Comparison of ENCODE assay signal across 10 cellular contexts in genomic region chr16:58022601-58023371, GRCh38. TPM values are rescaled to one million over a fixed set of nuclear protein-coding genes. Genes with fewer than 3 reads are reported as not detected.
DNase-seq lines count a peak whose midpoint lies in the region; ATAC-seq, FAIRE-seq and TF ChIP-seq lines count a peak whose summit lies in the region.
"Had no signal": no experiment of that assay in that cellular context is flagged by ENCODE, and none has a peak within 500 bp of the region (broad histone marks: within the 10 kb centered on the region; RNA-seq: fewer than 3 reads in every experiment).

No MANE protein-coding gene starts in this region.

- H3K4me3 Mint-ChIP-seq in activated CD4-positive, alpha-beta memory T cell treated with anti-CD3 and anti-CD28 coated beads, Interleukin-2, amount 10 ng/mL, durations not matched to agents 7 days and 5 days = no peak overlapping the region
- H3K4me3 Mint-ChIP-seq: T-helper 1 cell treated with Interleukin-12 subunit alpha and Interleukin-12 subunit beta and Interleukin-4 antibody, amounts not matched to agents 30 μg/mL and 1 μg/mL, for 36 hours had no signal

- no peaks in the 10 kb centered on the region for H3K9me3 ChIP-seq in lower lobe of right lung

- DNase-seq in AG04449 (ENCODE audit: low read depth, low spot score) (peak; percentile 33), NCI-H1105 treated with DMSO at 0.1 percent for 48 hours (lab: John Stamatoyannopoulos, UW) (peak; percentile 78), bronchial epithelial cell (ENCODE audit: low read depth) (peak; percentile 67), lower lobe of right lung (peak; percentile 87)
- no peak for DNase-seq in activated CD4-positive, alpha-beta T cell treated with anti-CD3 and anti-CD28 coated beads, Interleukin-2, amount 50 U/mL, for 1 hour
- no peak for DNase-seq in NK-92 treated with Interleukin-12 subunit alpha and Interleukin-12 subunit beta, amount 100 ng/mL, for 24 hours (lab: John Stamatoyannopoulos, UW)
- no peak for DNase-seq in activated CD4-positive, alpha-beta memory T cell treated with anti-CD3 and anti-CD28 coated beads, Interleukin-2, amount 10 ng/mL, durations not matched to agents 7 days and 5 days

- H3K27me3 ChIP-seq in bronchial epithelial cell (ENCODE audit: control insufficient read depth, insufficient read depth, low read length) (no peaks in the 10 kb centered on the region), lower lobe of right lung (ENCODE audit: low read depth) (no peaks in the 10 kb centered on the region)

- peaks cover 9% of the 10 kb centered on the region for H3K27me3 Mint-ChIP-seq in activated CD4-positive, alpha-beta memory T cell treated with anti-CD3 and anti-CD28 coated beads, Interleukin-2, amount 10 ng/mL, durations not matched to agents 7 days and 5 days

- CTCF ChIA-PET in AG04449 (lab: Yijun Ruan, JAX) = interaction anchor here (0.8 to 5.6 kb wide), 8 partner anchors 9 to 104 kb away, joined by 3 to 23 read pairs (median 10); no protein-coding TSS in a partner anchor
- CTCF ChIA-PET in activated CD4-positive, alpha-beta memory T cell treated with anti-CD3 and anti-CD28 coated beads, Interleukin-2, amount 10 ng/mL, durations not matched to agents 7 days and 5 days (lab: Charles Lee) = interaction anchor here (1.6 to 2.6 kb wide), 4 partner anchors 9 to 107 kb away, joined by 4 to 7 read pairs (median 6); partner anchors contain the start of gene CFAP20

- ATAC-seq in lower lobe of right lung = peak; percentile 27 to 30
- ATAC-seq in GM21737 (IDR thresholded peaks at IDR 0.05; ENCODE audit: unreplicated experiment) = no peak

- H3K4me1 ChIP-seq in lower lobe of right lung = peaks cover 61% of the 10 kb centered on the region

- TF ChIP-seq CTCF in AG04449 (IDR thresholded peaks at IDR 0.05; ENCODE audit: insufficient read depth, low read length, missing control alignments) (no peak), bronchial epithelial cell (IDR thresholded peaks at IDR 0.05; ENCODE audit: insufficient read depth, low read length, severe bottlenecking) (no peak), lower lobe of right lung (IDR thresholded peaks at IDR 0.05) (no peak)

- H3K27ac ChIP-seq in lower lobe of right lung = peak overlapping the region; percentile 87

- peaks cover 7% of the 10 kb centered on the region for H3K36me3 Mint-ChIP-seq in activated CD4-positive, alpha-beta memory T cell treated with anti-CD3 and anti-CD28 coated beads, Interleukin-2, amount 10 ng/mL, durations not matched to agents 7 days and 5 days (ENCODE audit: low read depth)

- no peak for FAIRE-seq in bronchial epithelial cell (lab: Jason Lieb, UNC)

- H3K9me3 Mint-ChIP-seq in activated CD4-positive, alpha-beta memory T cell treated with anti-CD3 and anti-CD28 coated beads, Interleukin-2, amount 10 ng/mL, durations not matched to agents 7 days and 5 days = no peaks in the 10 kb centered on the region
- H3K9me3 Mint-ChIP-seq: T-helper 1 cell treated with Interleukin-12 subunit alpha and Interleukin-12 subunit beta and Interleukin-4 antibody, amounts not matched to agents 30 μg/mL and 1 μg/mL, for 36 hours had no signal

- POLR2A ChIA-PET in AG04449 (lab: Yijun Ruan, JAX) = interaction anchor here (0.7 kb wide), 1 partner anchor 51 kb away, joined by 4 read pairs; no protein-coding TSS in a partner anchor
- POLR2A ChIA-PET in activated CD4-positive, alpha-beta memory T cell treated with anti-CD3 and anti-CD28 coated beads, Interleukin-2, amount 10 ng/mL, durations not matched to agents 7 days and 5 days (lab: Charles Lee) = interaction anchor here (0.7 to 1.8 kb wide), 3 partner anchors 8 to 106 kb away, joined by 3 to 9 read pairs (median 3); partner anchors contain the start of gene CFAP20

- H3K4me3 ChIP-seq in AG04449 (ENCODE audit: low read depth, low read length) = no peak overlapping the region; the same call in 1 of the 2 replicates
- H3K4me3 ChIP-seq in bronchial epithelial cell (ENCODE audit: low read depth, low read length) = no peak overlapping the region
- H3K4me3 ChIP-seq in lower lobe of right lung = no peak overlapping the region

- H3K36me3 ChIP-seq in bronchial epithelial cell (ENCODE audit: control insufficient read depth, insufficient read depth, low read length) (peaks cover 5% of the 10 kb centered on the region), lower lobe of right lung (peaks cover 19% of the 10 kb centered on the region)

- H3K4me1 Mint-ChIP-seq in activated CD4-positive, alpha-beta memory T cell treated with anti-CD3 and anti-CD28 coated beads, Interleukin-2, amount 10 ng/mL, durations not matched to agents 7 days and 5 days = peaks cover 20% of the 10 kb centered on the region

- intact Hi-C loops in lower lobe of right lung (cut with DNase I) = loop anchor here (10.0 kb wide), 1 partner anchor 102 kb away; the partner anchor contains the start of gene CFAP20

- H3K27ac Mint-ChIP-seq in activated CD4-positive, alpha-beta memory T cell treated with anti-CD3 and anti-CD28 coated beads, Interleukin-2, amount 10 ng/mL, durations not matched to agents 7 days and 5 days = no peak overlapping the region
- H3K27ac Mint-ChIP-seq: T-helper 1 cell treated with Interleukin-12 subunit alpha and Interleukin-12 subunit beta and Interleukin-4 antibody, amounts not matched to agents 30 μg/mL and 1 μg/mL, for 36 hours had no signal

RNA-seq across cellular contexts. Expression of gene MMP15, which starts 2.8 kb away (rescaled TPM):
- total RNA-seq in bronchial epithelial cell (7.9 and 8.4 TPM in 2 replicates), lower lobe of right lung (21.5 TPM)
- total RNA-seq in activated CD4-positive, alpha-beta memory T cell treated with anti-CD3 and anti-CD28 coated beads, Interleukin-2, amount 10 ng/mL, durations not matched to agents 7 days and 5 days = 1 to 10 TPM in 1 of 2 experiments, under 1 TPM in 1; 0.68 to 1.1 TPM

RNA-seq across cellular contexts. Expression of gene USB1, which starts 21.6 kb away (rescaled TPM):
- 25.5 and 29.5 TPM in 2 replicates for total RNA-seq in bronchial epithelial cell
- total RNA-seq in lower lobe of right lung = 39.9 TPM
- total RNA-seq in activated CD4-positive, alpha-beta memory T cell treated with anti-CD3 and anti-CD28 coated beads, Interleukin-2, amount 10 ng/mL, durations not matched to agents 7 days and 5 days = 10 to 100 TPM; 48.4 to 54.2 TPM

RNA-seq across cellular contexts. Expression of gene ZNF319, which starts 22.3 kb away (rescaled TPM):
- 2.4 and 3.8 TPM in 2 replicates for total RNA-seq in bronchial epithelial cell
- 11.0 TPM for total RNA-seq in lower lobe of right lung
- 10 to 100 TPM; 19.8 to 20.2 TPM for total RNA-seq in activated CD4-positive, alpha-beta memory T cell treated with anti-CD3 and anti-CD28 coated beads, Interleukin-2, amount 10 ng/mL, durations not matched to agents 7 days and 5 days

RNA-seq across cellular contexts. Expression of gene CNGB1, which starts 51.9 kb away (rescaled TPM):
- total RNA-seq in bronchial epithelial cell (under 0.01 and 0.26 TPM in 2 replicates), lower lobe of right lung (0.35 TPM)
- not detected for total RNA-seq in activated CD4-positive, alpha-beta memory T cell treated with anti-CD3 and anti-CD28 coated beads, Interleukin-2, amount 10 ng/mL, durations not matched to agents 7 days and 5 days
- total RNA-seq: skeletal muscle tissue had no signal

Comparison
In these comparisons a context has a peak if more than half of its experiments do, and no peak if none do; other contexts are left out.
1. DNase-seq: peak in AG04449 (single experiment), NCI-H1105 treated with DMSO at 0.1 percent for 48 hours (single experiment), bronchial epithelial cell (single experiment) and lower lobe of right lung (single experiment); none in activated CD4-positive, alpha-beta T cell treated with anti-CD3 and anti-CD28 coated beads, Interleukin-2, amount 50 U/mL, for 1 hour (single experiment), NK-92 treated with Interleukin-12 subunit alpha and Interleukin-12 subunit beta, amount 100 ng/mL, for 24 hours (single experiment) and activated CD4-positive, alpha-beta memory T cell treated with anti-CD3 and anti-CD28 coated beads, Interleukin-2, amount 10 ng/mL, durations not matched to agents 7 days and 5 days (single experiment).